ENCODE assay signal across 1 cellular context in genomic region chr3:13620281-13620680, GRCh38.
TF ChIP-seq lines count a peak whose summit lies in the region.

No MANE protein-coding gene starts in this region.

TF ChIP-seq in HEK293, 187 proteins besides CTCF, POLR2A, EP300 and RAD21 (continued from another document):
- TF ChIP-seq, protein P1, sequence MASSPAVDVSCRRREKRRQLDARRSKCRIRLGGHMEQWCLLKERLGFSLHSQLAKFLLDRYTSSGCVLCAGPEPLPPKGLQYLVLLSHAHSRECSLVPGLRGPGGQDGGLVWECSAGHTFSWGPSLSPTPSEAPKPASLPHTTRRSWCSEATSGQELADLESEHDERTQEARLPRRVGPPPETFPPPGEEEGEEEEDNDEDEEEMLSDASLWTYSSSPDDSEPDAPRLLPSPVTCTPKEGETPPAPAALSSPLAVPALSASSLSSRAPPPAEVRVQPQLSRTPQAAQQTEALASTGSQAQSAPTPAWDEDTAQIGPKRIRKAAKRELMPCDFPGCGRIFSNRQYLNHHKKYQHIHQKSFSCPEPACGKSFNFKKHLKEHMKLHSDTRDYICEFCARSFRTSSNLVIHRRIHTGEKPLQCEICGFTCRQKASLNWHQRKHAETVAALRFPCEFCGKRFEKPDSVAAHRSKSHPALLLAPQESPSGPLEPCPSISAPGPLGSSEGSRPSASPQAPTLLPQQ (tag by site-specific recombination; IDR thresholded peaks at IDR 0.05), result no peak
- peak; percentile 79 for TF ChIP-seq ZIC2 (tag by site-specific recombination; IDR thresholded peaks at IDR 0.05)
- TF ChIP-seq ZNF670 (tag by site-specific recombination; IDR thresholded peaks at IDR 0.05; ENCODE audit: low read depth), result no peak
- no peak for TF ChIP-seq ZBTB26 (tag by site-specific recombination; optimal IDR thresholded peaks at IDR 0.05)
- TF ChIP-seq, protein P2, sequence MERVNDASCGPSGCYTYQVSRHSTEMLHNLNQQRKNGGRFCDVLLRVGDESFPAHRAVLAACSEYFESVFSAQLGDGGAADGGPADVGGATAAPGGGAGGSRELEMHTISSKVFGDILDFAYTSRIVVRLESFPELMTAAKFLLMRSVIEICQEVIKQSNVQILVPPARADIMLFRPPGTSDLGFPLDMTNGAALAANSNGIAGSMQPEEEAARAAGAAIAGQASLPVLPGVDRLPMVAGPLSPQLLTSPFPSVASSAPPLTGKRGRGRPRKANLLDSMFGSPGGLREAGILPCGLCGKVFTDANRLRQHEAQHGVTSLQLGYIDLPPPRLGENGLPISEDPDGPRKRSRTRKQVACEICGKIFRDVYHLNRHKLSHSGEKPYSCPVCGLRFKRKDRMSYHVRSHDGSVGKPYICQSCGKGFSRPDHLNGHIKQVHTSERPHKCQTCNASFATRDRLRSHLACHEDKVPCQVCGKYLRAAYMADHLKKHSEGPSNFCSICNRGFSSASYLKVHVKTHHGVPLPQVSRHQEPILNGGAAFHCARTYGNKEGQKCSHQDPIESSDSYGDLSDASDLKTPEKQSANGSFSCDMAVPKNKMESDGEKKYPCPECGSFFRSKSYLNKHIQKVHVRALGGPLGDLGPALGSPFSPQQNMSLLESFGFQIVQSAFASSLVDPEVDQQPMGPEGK (tag by site-specific recombination; IDR thresholded peaks at IDR 0.05), result no peak
- 0 out of 2 replicates have a peak, but pooled peaks have one; percentile 9 for TF ChIP-seq GLIS1 (tag by site-specific recombination; IDR thresholded peaks at IDR 0.05)
- TF ChIP-seq ZNF514 (tag by site-specific recombination; IDR thresholded peaks at IDR 0.05), result no peak
